1 cellular context compared by ENCODE assay signal in the genomic region with DNA sequence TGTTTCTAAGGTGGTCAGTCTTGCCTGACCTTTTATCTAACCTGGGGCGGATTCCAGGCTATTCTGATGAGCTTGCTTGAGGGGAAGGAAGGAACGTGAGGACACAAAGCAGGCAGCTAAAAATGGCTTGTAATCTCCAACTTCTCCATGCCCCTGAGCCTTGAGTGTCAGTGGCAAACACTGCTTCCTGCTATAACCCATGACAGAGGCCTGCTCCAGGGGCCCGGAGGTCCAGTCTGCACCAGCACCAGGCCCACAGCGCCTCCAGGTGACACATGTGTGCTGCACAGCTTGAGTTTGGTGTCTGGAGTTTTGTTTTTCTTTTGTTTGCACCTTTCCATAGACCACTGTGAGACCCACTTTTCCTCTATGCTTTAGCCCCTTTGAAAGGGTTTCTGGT.
TF ChIP-seq lines count a peak whose summit lies in the region.

No MANE protein-coding gene starts in this region.

TF ChIP-seq in H1, 55 proteins besides CTCF, POLR2A, EP300 and RAD21:
- TF ChIP-seq, protein P1, sequence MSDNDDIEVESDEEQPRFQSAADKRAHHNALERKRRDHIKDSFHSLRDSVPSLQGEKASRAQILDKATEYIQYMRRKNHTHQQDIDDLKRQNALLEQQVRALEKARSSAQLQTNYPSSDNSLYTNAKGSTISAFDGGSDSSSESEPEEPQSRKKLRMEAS (IDR thresholded peaks at IDR 0.05) = no peak
- TF ChIP-seq SAP30 (IDR thresholded peaks at IDR 0.05; ENCODE audit: insufficient read depth, insufficient replicate concordance, low read length) = no peak
- TF ChIP-seq PHF8 (conservative IDR thresholded peaks at IDR 0.05; ENCODE audit: low read depth, low read length) = no peak
- no peak for TF ChIP-seq CBX5 (IDR thresholded peaks at IDR 0.05; ENCODE audit: low read depth, low read length)
- TF ChIP-seq POLR2AphosphoS5 (IDR thresholded peaks at IDR 0.05; ENCODE audit: low read depth, low read length) = no peak
- TF ChIP-seq ZNF274 (IDR thresholded peaks at IDR 0.05; ENCODE audit: borderline replicate concordance, extremely low read depth, low read length) = no peak
